ENCODE assay signal across 24 cellular contexts in the genomic region with DNA sequence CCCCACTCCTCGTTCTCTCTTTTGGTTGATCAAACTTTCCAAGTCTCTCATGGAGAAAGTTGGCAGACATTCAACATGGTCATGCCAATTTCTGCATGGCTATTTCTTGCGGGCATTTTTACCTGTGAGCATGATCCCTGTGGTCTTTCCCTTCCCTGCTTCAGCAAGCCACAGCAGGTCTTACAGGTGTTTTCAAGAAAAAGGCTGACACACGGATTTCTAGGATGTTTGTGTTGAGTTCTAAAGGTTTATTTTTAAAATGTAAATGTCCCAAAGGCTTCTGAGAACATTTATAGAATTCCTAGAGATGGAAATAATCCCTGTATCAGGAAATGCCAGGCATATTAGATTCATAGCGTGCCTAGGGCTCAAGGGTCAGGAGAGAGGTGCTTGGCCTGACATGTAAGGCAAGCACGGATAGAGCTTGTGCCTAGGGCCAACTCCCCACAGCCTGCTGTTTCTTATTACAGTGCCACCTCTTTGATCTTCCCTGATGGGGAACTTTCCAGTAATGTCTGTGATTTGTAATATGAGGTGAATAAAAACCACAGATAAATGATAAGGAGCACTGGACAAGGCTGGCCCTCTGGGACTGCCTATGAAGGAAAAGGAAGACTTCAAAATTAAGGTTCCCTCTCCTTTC.
DNase-seq lines count a peak whose midpoint lies in the region; ATAC-seq and TF ChIP-seq lines count a peak whose summit lies in the region.
"Had no signal": no experiment of that assay in that cellular context is flagged by ENCODE, and none has a peak within 500 bp of the region (broad histone marks: within the 10 kb centered on the region; RNA-seq: fewer than 3 reads in every experiment).

No MANE protein-coding gene starts in this region.

- no peaks in the 10 kb centered on the region for H3K27me3 Mint-ChIP-seq in MCF 10A (ENCODE audit: insufficient read depth, unreplicated experiment)
- no peaks in the 10 kb centered on the region for H3K27me3 Mint-ChIP-seq in effector memory CD8-positive, alpha-beta T cell
- H3K27me3 Mint-ChIP-seq: activated naive CD4-positive, alpha-beta T cell treated with anti-CD3 and anti-CD28 coated beads, Interleukin-2, amount 10 ng/mL, durations not matched to agents 7 days and 5 days; activated T-cell treated with anti-CD3 and anti-CD28 coated beads, Interleukin-2, amount 50 U/mL, for 24 hours; B cell; IgD-negative memory B cell; stimulated activated naive CD8-positive, alpha-beta T cell treated with anti-CD3 and anti-CD28 coated beads, Interleukin-15, Interleukin-2, amounts not matched to agents 100 ng/mL and 50 ng/mL, for 24 hours had no signal

- H3K9me3 ChIP-seq in breast epithelium: no peaks in the 10 kb centered on the region
- H3K9me3 ChIP-seq: esophagus squamous epithelium, tibial nerve had no signal

- H3K36me3 ChIP-seq in breast epithelium: no peaks in the 10 kb centered on the region
- H3K36me3 ChIP-seq: esophagus squamous epithelium, tibial nerve had no signal

- H3K4me1 Mint-ChIP-seq in MCF 10A (ENCODE audit: insufficient read depth, unreplicated experiment): peaks cover 71% of the 10 kb centered on the region
- no peaks in the 10 kb centered on the region for H3K4me1 Mint-ChIP-seq in effector memory CD8-positive, alpha-beta T cell (ENCODE audit: low read depth in 2 of 2)
- H3K4me1 Mint-ChIP-seq: activated naive CD4-positive, alpha-beta T cell treated with anti-CD3 and anti-CD28 coated beads, Interleukin-2, amount 10 ng/mL, durations not matched to agents 7 days and 5 days; B cell; IgD-negative memory B cell had no signal

- CTCF ChIA-PET in MCF 10A (lab: Yijun Ruan, JAX): no interaction called here

- no peak for TF ChIP-seq CTCF in MCF 10A (IDR thresholded peaks at IDR 0.05; ENCODE audit: unreplicated experiment)
- no peak for TF ChIP-seq CTCF in breast epithelium (IDR thresholded peaks at IDR 0.05)

- intact Hi-C loops in MCF 10A (cut with micrococcal nuclease) (no loop called here), breast epithelium (cut with DNase I; ENCODE audit: low total_unique reads) (no loop called here), head of caudate nucleus (cut with DNase I) (no loop called here)

- POLR2A ChIA-PET in MCF 10A (lab: Yijun Ruan, JAX): interaction anchor here (0.6 kb wide), 1 partner anchor 46 kb away, joined by 3 read pairs; no protein-coding TSS in a partner anchor

- H3K27me3 ChIP-seq in breast epithelium: no peaks in the 10 kb centered on the region
- H3K27me3 ChIP-seq: esophagus squamous epithelium, tibial nerve had no signal

- H3K4me3 ChIP-seq in breast epithelium: no peak overlapping the region
- H3K4me3 ChIP-seq: esophagus squamous epithelium, tibial nerve had no signal

- H3K27ac ChIP-seq in breast epithelium: no peak overlapping the region
- H3K27ac ChIP-seq: esophagus squamous epithelium, HL-60, tibial nerve had no signal

- TF ChIP-seq POLR2A in breast epithelium (IDR thresholded peaks at IDR 0.05): no peak

- no peaks in the 10 kb centered on the region for H3K36me3 Mint-ChIP-seq in MCF 10A (ENCODE audit: insufficient read depth, unreplicated experiment)
- H3K36me3 Mint-ChIP-seq in effector memory CD8-positive, alpha-beta T cell (ENCODE audit: insufficient read depth): no peaks in the 10 kb centered on the region
- H3K36me3 Mint-ChIP-seq: activated naive CD4-positive, alpha-beta T cell treated with anti-CD3 and anti-CD28 coated beads, Interleukin-2, amount 10 ng/mL, durations not matched to agents 7 days and 5 days; IgD-negative memory B cell had no signal

- peak overlapping the region; percentile 76 for H3K27ac Mint-ChIP-seq in MCF 10A (ENCODE audit: low read depth, unreplicated experiment)
- no peak overlapping the region for H3K27ac Mint-ChIP-seq in effector memory CD8-positive, alpha-beta T cell
- H3K27ac Mint-ChIP-seq: activated naive CD4-positive, alpha-beta T cell treated with anti-CD3 and anti-CD28 coated beads, Interleukin-2, amount 10 ng/mL, durations not matched to agents 7 days and 5 days; activated T-cell treated with anti-CD3 and anti-CD28 coated beads, Interleukin-2, amount 50 U/mL, for 24 hours; B cell; IgD-negative memory B cell; stimulated activated naive CD8-positive, alpha-beta T cell treated with anti-CD3 and anti-CD28 coated beads, Interleukin-15, Interleukin-2, amounts not matched to agents 100 ng/mL and 50 ng/mL, for 24 hours had no signal

- no peak overlapping the region for H3K4me3 Mint-ChIP-seq in MCF 10A (ENCODE audit: unreplicated experiment)
- no peak overlapping the region for H3K4me3 Mint-ChIP-seq in effector memory CD8-positive, alpha-beta T cell
- H3K4me3 Mint-ChIP-seq: activated naive CD4-positive, alpha-beta T cell treated with anti-CD3 and anti-CD28 coated beads, Interleukin-2, amount 10 ng/mL, durations not matched to agents 7 days and 5 days; activated T-cell treated with anti-CD3 and anti-CD28 coated beads, Interleukin-2, amount 50 U/mL, for 24 hours; B cell; IgD-negative memory B cell; stimulated activated naive CD8-positive, alpha-beta T cell treated with anti-CD3 and anti-CD28 coated beads, Interleukin-15, Interleukin-2, amounts not matched to agents 100 ng/mL and 50 ng/mL, for 24 hours had no signal

- no peak for ATAC-seq in GM18511 (IDR thresholded peaks at IDR 0.05; ENCODE audit: unreplicated experiment)
- no peak for ATAC-seq in effector memory CD8-positive, alpha-beta T cell (replicated peaks)
- ATAC-seq: right cardiac atrium had no signal

- DNase-seq in MCF 10A (ENCODE audit: unreplicated experiment) (peak; percentile 92), breast epithelium (ENCODE audit: low spot score in 2 of 2) (no peak), SW480 (ENCODE audit: low spot score) (peak; percentile 20), fibroblast of gingiva (ENCODE audit: low read depth) (peak; percentile 60), head of caudate nucleus (no peak)
- no peak for DNase-seq in activated effector memory CD4-positive, alpha-beta T cell treated with Interleukin-2 at 50 U/mL for 16 hours
- no peak for DNase-seq in effector memory CD8-positive, alpha-beta T cell
- DNase-seq: activated naive CD4-positive, alpha-beta T cell treated with anti-CD3 and anti-CD28 coated beads, Interleukin-2, amount 10 ng/mL, durations not matched to agents 7 days and 5 days; activated T-cell treated with anti-CD3 and anti-CD28 coated beads, Interleukin-2, amount 50 U/mL, for 24 hours; COR-L47; effector CD4-positive, alpha-beta T cell; esophagus squamous epithelium; glutamatergic neuron; NCI-H146; NCI-H2171; NCI-H526 treated with DMSO at 0.1 percent for 48 hours; right cardiac atrium; RPMI8226 had no signal

- peaks cover 6% of the 10 kb centered on the region for H3K9me3 Mint-ChIP-seq in MCF 10A (ENCODE audit: unreplicated experiment)
- peaks cover 5 to 31% of the 10 kb centered on the region in 2 donors for H3K9me3 Mint-ChIP-seq in effector memory CD8-positive, alpha-beta T cell
- H3K9me3 Mint-ChIP-seq: activated naive CD4-positive, alpha-beta T cell treated with anti-CD3 and anti-CD28 coated beads, Interleukin-2, amount 10 ng/mL, durations not matched to agents 7 days and 5 days; activated T-cell treated with anti-CD3 and anti-CD28 coated beads, Interleukin-2, amount 50 U/mL, for 24 hours; stimulated activated naive CD8-positive, alpha-beta T cell treated with anti-CD3 and anti-CD28 coated beads, Interleukin-15, Interleukin-2, amounts not matched to agents 100 ng/mL and 50 ng/mL, for 24 hours had no signal

- no TSS peak for BruUV-seq in MCF 10A (replicated peaks; lab: Mats Ljungman, UMichigan)

- H3K4me1 ChIP-seq in breast epithelium: no peaks in the 10 kb centered on the region

Comparison
In these comparisons a context has a peak if more than half of its experiments do, and no peak if none do; other contexts are left out.
1. DNase-seq: peak in MCF 10A (single experiment), SW480 (single experiment) and fibroblast of gingiva (single experiment); none in breast epithelium (0 of 2), activated effector memory CD4-positive, alpha-beta T cell treated with Interleukin-2 at 50 U/mL for 16 hours (single experiment), head of caudate nucleus (0 of 42) and effector memory CD8-positive, alpha-beta T cell (0 of 3).